In the genomic region with DNA sequence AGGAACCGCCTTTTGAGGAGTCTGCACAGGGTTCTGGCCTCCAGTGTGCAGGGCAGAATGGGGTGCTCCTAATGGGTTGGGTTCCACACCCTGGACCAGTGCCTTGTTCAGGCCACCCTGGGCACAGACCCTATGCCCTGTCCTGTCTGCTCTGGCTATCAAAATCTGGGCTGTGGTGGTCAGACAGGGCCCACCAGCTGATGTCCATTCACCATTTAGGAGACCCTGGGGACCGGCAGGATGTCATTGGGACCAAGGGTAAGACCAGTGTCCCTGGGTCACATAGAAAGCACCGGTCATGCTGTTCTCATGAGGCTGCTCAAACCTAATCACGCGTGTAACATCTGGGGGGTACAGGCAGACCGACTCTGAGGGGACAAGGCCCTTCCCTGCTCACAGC, we compare ENCODE assay signal across 22 cellular contexts. TPM values are rescaled to one million over a fixed set of nuclear protein-coding genes. Genes with fewer than 3 reads are reported as not detected.
DNase-seq lines count a peak whose midpoint lies in the region; FAIRE-seq and TF ChIP-seq lines count a peak whose summit lies in the region.
"Had no signal": no experiment of that assay in that cellular context is flagged by ENCODE, and none has a peak within 500 bp of the region (broad histone marks: within the 10 kb centered on the region; RNA-seq: fewer than 3 reads in every experiment).

No MANE protein-coding gene starts in this region.

- no peaks in the 10 kb centered on the region for H3K4me1 ChIP-seq in endodermal cell (ENCODE audit: control insufficient read depth, insufficient read depth, low read length)
- no peaks in the 10 kb centered on the region for H3K4me1 ChIP-seq in SK-N-SH (ENCODE audit: control insufficient read depth in 1 of 2, insufficient read depth in 2 of 2, low read depth in 1 of 2, low read length in 1 of 2)
- H3K4me1 ChIP-seq: Caco-2 had no signal

- CTCF ChIA-PET in SK-N-SH (lab: Yijun Ruan, JAX), result no interaction called here

- H3K27ac Mint-ChIP-seq in endodermal cell, result no peak overlapping the region
- H3K27ac Mint-ChIP-seq in osteocyte (ENCODE audit: unreplicated experiment), result no peak overlapping the region
- H3K27ac Mint-ChIP-seq: CD4-positive, alpha-beta T cell; IgD-negative memory B cell had no signal

- no peak overlapping the region for H3K4me2 ChIP-seq in SK-N-SH

- H3K36me3 ChIP-seq in endodermal cell (ENCODE audit: control insufficient read depth, insufficient read depth, low read length), result no peaks in the 10 kb centered on the region
- H3K36me3 ChIP-seq in SK-N-SH (replicated peaks in 1 of 2; ENCODE audit: control insufficient read depth in 1 of 2, insufficient read depth in 2 of 2, low read length in 1 of 2), result no peaks in the 10 kb centered on the region

- no peak for TF ChIP-seq EP300 in SK-N-SH (IDR thresholded peaks at IDR 0.05; ENCODE audit: borderline replicate concordance in 1 of 2, low read depth in 1 of 2, low read length in 1 of 2)

- WGBS in endodermal cell (ENCODE audit: insufficient coverage in 1 of 2, insufficient read length in 1 of 2), 2 experiments, result 94 to 96% methylated on average over 3 to 6 of the region's 6 CpGs
- 69% methylated on average over 4 of the region's 6 CpGs for WGBS in SK-N-SH (ENCODE audit: low lambda C conversion rate)

- H4K20me1 ChIP-seq in SK-N-SH (ENCODE audit: insufficient read depth), result no peaks in the 10 kb centered on the region

- no peaks in the 10 kb centered on the region for H3K79me2 ChIP-seq in SK-N-SH (ENCODE audit: insufficient read depth)

- H3K9ac ChIP-seq in endodermal cell (ENCODE audit: extremely low read depth, low read length, poor library complexity, severe bottlenecking), result no peak overlapping the region
- H3K9ac ChIP-seq in SK-N-SH, result no peak overlapping the region
- H3K9ac ChIP-seq: GM23248 had no signal

- H3K4me3 ChIP-seq in endodermal cell (ENCODE audit: low read length) (no peak overlapping the region), SK-N-SH (ENCODE audit: low read depth in 2 of 2, low read length in 1 of 2) (no peak overlapping the region)
- H3K4me3 ChIP-seq: GM12878, GM23248 had no signal

- no peak for FAIRE-seq in GM12892 (lab: Jason Lieb, UNC)
- FAIRE-seq: A204.1, D721Med, GM12878, HepG2 had no signal

- in situ Hi-C loops in GM13976 (cut with MboI; ENCODE audit: low sequenced_read_pairs, unreplicated experiment), result no loop called here

- DNase-seq in GM13976 (ENCODE audit: low spot score) (peak; percentile 20), endodermal cell (peak; percentile 20), osteocyte (ENCODE audit: extremely low spot score, unreplicated experiment) (peak; percentile 77), SK-N-SH (no peak), H4 (ENCODE audit: low spot score) (no peak), GM12892 (ENCODE audit: insufficient read length) (no peak)
- DNase-seq: ACHN; AML-193; Caco-2; CD4-positive, alpha-beta T cell; DMS79; GDM1; GM23248; Karpas-422; KBM-7 had no signal

- H3K4me3 Mint-ChIP-seq in endodermal cell, result no peak overlapping the region
- no peak overlapping the region for H3K4me3 Mint-ChIP-seq in osteocyte (ENCODE audit: unreplicated experiment)
- H3K4me3 Mint-ChIP-seq: CD4-positive, alpha-beta T cell; IgD-negative memory B cell had no signal

- H3K27me3 Mint-ChIP-seq in endodermal cell (ENCODE audit: insufficient read depth) (peaks cover 1% of the 10 kb centered on the region), osteocyte (ENCODE audit: unreplicated experiment) (no peaks in the 10 kb centered on the region)
- H3K27me3 Mint-ChIP-seq: CD4-positive, alpha-beta T cell; IgD-negative memory B cell had no signal

- POLR2A ChIA-PET in SK-N-SH (lab: Yijun Ruan, JAX), result no interaction called here

- TF ChIP-seq CTCF in GM13976 (IDR thresholded peaks at IDR 0.05; ENCODE audit: borderline replicate concordance, control extremely low read depth, extremely low read depth, insufficient read depth, missing control alignments) (no peak), endodermal cell (conservative IDR thresholded peaks at IDR 0.05) (no peak), osteocyte (IDR thresholded peaks at IDR 0.05) (no peak), SK-N-SH (IDR thresholded peaks at IDR 0.05) (no peak)

- H3K9me3 Mint-ChIP-seq in endodermal cell, result peaks cover 2% of the 10 kb centered on the region
- H3K9me3 Mint-ChIP-seq in osteocyte (ENCODE audit: unreplicated experiment), result peaks cover 5% of the 10 kb centered on the region
- H3K9me3 Mint-ChIP-seq: CD4-positive, alpha-beta T cell; IgD-negative memory B cell had no signal

- H3K27me3 ChIP-seq in endodermal cell (ENCODE audit: control insufficient read depth, insufficient read depth, low read length, poor library complexity, severe bottlenecking), result no peaks in the 10 kb centered on the region
- H3K27me3 ChIP-seq in SK-N-SH (ENCODE audit: insufficient read depth), result no peaks in the 10 kb centered on the region; the same call in 1 of the 2 replicates

- H2AFZ ChIP-seq in SK-N-SH (ENCODE audit: low read depth), result no peak overlapping the region
- H2AFZ ChIP-seq: GM23248 had no signal

- H3K4me1 Mint-ChIP-seq in endodermal cell (no peaks in the 10 kb centered on the region), osteocyte (ENCODE audit: unreplicated experiment) (no peaks in the 10 kb centered on the region)

- H3K27ac ChIP-seq in endodermal cell (ENCODE audit: low read depth, low read length) (no peak overlapping the region), SK-N-SH (ENCODE audit: low read depth in 2 of 2, low read length in 1 of 2) (no peak overlapping the region)
- H3K27ac ChIP-seq: C4-2B, GM23248 had no signal

- H3K9me3 ChIP-seq in endodermal cell (ENCODE audit: control insufficient read depth, low read length) (no peaks in the 10 kb centered on the region), SK-N-SH (no peaks in the 10 kb centered on the region)
- H3K9me3 ChIP-seq: Caco-2 had no signal

- TF ChIP-seq RAD21 in SK-N-SH (IDR thresholded peaks at IDR 0.05; ENCODE audit: low read length), result no peak

- H3F3A ChIP-seq in SK-N-SH (replicated peaks; ENCODE audit: insufficient read depth), result no peaks in the 10 kb centered on the region

- H3K9me2 ChIP-seq in SK-N-SH, result no peaks in the 10 kb centered on the region

- no peak for TF ChIP-seq POLR2A in GM12892 (IDR thresholded peaks at IDR 0.05; ENCODE audit: low read depth, low read length)

- H3K36me3 Mint-ChIP-seq in endodermal cell (ENCODE audit: low read depth), result no peaks in the 10 kb centered on the region
- H3K36me3 Mint-ChIP-seq in osteocyte (ENCODE audit: unreplicated experiment), result no peaks in the 10 kb centered on the region
- H3K36me3 Mint-ChIP-seq: IgD-negative memory B cell had no signal

TF ChIP-seq in SK-N-SH, 30 proteins besides CTCF, POLR2A, EP300 and RAD21:
- no peak for TF ChIP-seq YY1 (IDR thresholded peaks at IDR 0.05; ENCODE audit: low read depth)
- TF ChIP-seq FOSL2 (IDR thresholded peaks at IDR 0.05; ENCODE audit: borderline replicate concordance, low read depth), result no peak
- no peak for TF ChIP-seq NFIC (IDR thresholded peaks at IDR 0.05; ENCODE audit: borderline replicate concordance)
- no peak for TF ChIP-seq MEF2A (IDR thresholded peaks at IDR 0.05; ENCODE audit: borderline replicate concordance, low read depth)
- no peak for TF ChIP-seq SMC3 (IDR thresholded peaks at IDR 0.05; ENCODE audit: low read depth, low read length)
- TF ChIP-seq TAF1 (IDR thresholded peaks at IDR 0.05; ENCODE audit: borderline replicate concordance, low read depth, low read length), result no peak
- TF ChIP-seq GATA2 (CRISPR knock-in tag; IDR thresholded peaks at IDR 0.05), result no peak
- no peak for TF ChIP-seq TCF12 (IDR thresholded peaks at IDR 0.05)

RNA-seq across cellular contexts. Expression of a gene that starts 37.3 kb away (rescaled TPM):
- total RNA-seq in endodermal cell (under 1 TPM; 0.11 to 0.44 TPM), osteocyte (not detected in 2 replicates)
- not detected for polyA plus RNA-seq in endodermal cell (2013, experiment 1 of 2)
- 0.21 TPM for polyA plus RNA-seq in endodermal cell (2013, experiment 2 of 2)
- polyA plus RNA-seq in SK-N-SH (2012; rRNA removed), result 0.05 TPM in 1 of 2 replicates, not detected in the other
- not detected in 2 replicates for polyA plus RNA-seq in SK-N-SH (2012; cell fraction: cytosol; rRNA removed)
- polyA plus RNA-seq in SK-N-SH (2012; cell fraction: nucleus; rRNA removed), result 0.04 TPM in 1 of 2 replicates, not detected in the other
- 0.04 and 1.1 TPM in 2 replicates for total RNA-seq in H4 (2014; rRNA removed; shearing (Covaris generic))
- polyA plus RNA-seq in GM12892 (2012; ENCODE audit: missing spikeins), result 44.4 TPM
- total RNA-seq: Caco-2, GM23248, HepG2 had no signal
- polyA plus RNA-seq: BJ, GM23248, HepG2 had no signal

Comparison
In these comparisons a context has a peak if more than half of its experiments do, and no peak if none do; other contexts are left out.
1. DNase-seq: peak in GM13976 (single experiment), endodermal cell (single experiment) and osteocyte (single experiment); none in SK-N-SH (single experiment), H4 (single experiment) and GM12892 (single experiment).